Comparison of ENCODE assay signal across 28 cellular contexts in genomic region chr10:76067447-76067846, GRCh38.
"Had no signal": no experiment of that assay in that cellular context is flagged by ENCODE, and none has a peak within 500 bp of the region (broad histone marks: within the 10 kb centered on the region; RNA-seq: fewer than 3 reads in every experiment).

No MANE protein-coding gene starts in this region.

- H3K27ac ChIP-seq: stomach, suprapubic skin, testis, thoracic aorta, thyroid gland, tibial artery, tibial nerve, transverse colon, upper lobe of left lung, upper lobe of right lung, vagina had no signal

- DNase-seq: stimulated activated CD4-positive, alpha-beta T cell treated with anti-CD3 and anti-CD28 coated beads, Interleukin-2, amount 100 ng/mL, for 48 hours; stimulated activated CD4-positive, alpha-beta T cell treated with anti-CD3 and anti-CD28 coated beads, Interleukin-4, amount 100 ng/mL, for 1 hour; stimulated activated CD4-positive, alpha-beta T cell treated with anti-CD3 and anti-CD28 coated beads, Interleukin-4, amount 100 ng/mL, for 24 hours; stimulated activated CD4-positive, alpha-beta T cell treated with anti-CD3 and anti-CD28 coated beads, Interleukin-4, amount 100 ng/mL, for 4 hours; stimulated activated CD8-positive, alpha-beta memory T cell treated with anti-CD3 and anti-CD28 coated beads, Interleukin-4, amount 100 ng/mL, for 48 hours; stimulated activated naive B cell treated with anti-CD40 and anti-IgM and Interleukin-4, amounts not matched to agents 10 μg/mL and 1 μg/mL and 100 μg/mL, for 72 hours; stimulated activated naive CD4-positive, alpha-beta T cell; stimulated activated naive CD4-positive, alpha-beta T cell treated with Interleukin-2 at 50 U/mL for 16 hours; stimulated activated naive CD8-positive, alpha-beta T cell treated with anti-CD3 and anti-CD28 coated beads, Interleukin-15, amount 100 ng/mL, for 72 hours; stimulated activated naive CD8-positive, alpha-beta T cell treated with anti-CD3 and anti-CD28 coated beads, Interleukin-15, Interleukin-2, amounts not matched to agents 100 U/mL and 50 U/mL, for 24 hours; stomach; substantia nigra; testis; thyroid gland; tibial artery; transverse colon; trophoblast cell; upper lobe of left lung; upper lobe of right lung had no signal

- FAIRE-seq: urothelium cell line had no signal

- H3K4me1 Mint-ChIP-seq: stimulated activated effector memory CD8-positive, alpha-beta T cell treated with anti-CD3 and anti-CD28 coated beads, Interleukin-12 subunit alpha, Interleukin-12 subunit beta, amount 100 ng/mL, for 72 hours; stimulated activated memory B cell treated with anti-CD40 and anti-IgM and Interleukin-4, amounts not matched to agents 10 μg/mL and 1 μg/mL and 100 μg/mL, for 72 hours; stimulated activated naive B cell treated with anti-CD40 and anti-IgM and Interleukin-4, amounts not matched to agents 10 μg/mL and 1 μg/mL and 100 μg/mL, for 72 hours; stimulated activated naive CD8-positive, alpha-beta T cell treated with anti-CD3 and anti-CD28 coated beads, Interleukin-15, amount 100 ng/mL, for 72 hours had no signal

- H3K36me3 Mint-ChIP-seq: stimulated activated effector memory CD8-positive, alpha-beta T cell treated with anti-CD3 and anti-CD28 coated beads, Interleukin-12 subunit alpha, Interleukin-12 subunit beta, amount 100 ng/mL, for 72 hours; stimulated activated memory B cell treated with anti-CD40 and anti-IgM and Interleukin-4, amounts not matched to agents 10 μg/mL and 1 μg/mL and 100 μg/mL, for 72 hours; stimulated activated naive B cell treated with anti-CD40 and anti-IgM and Interleukin-4, amounts not matched to agents 10 μg/mL and 1 μg/mL and 100 μg/mL, for 72 hours had no signal

- H3K9me3 Mint-ChIP-seq: stimulated activated memory B cell treated with anti-CD40 and anti-IgM and Interleukin-4, amounts not matched to agents 10 μg/mL and 1 μg/mL and 100 μg/mL, for 72 hours had no signal

- H3K4me3 Mint-ChIP-seq: stimulated activated effector memory CD8-positive, alpha-beta T cell treated with anti-CD3 and anti-CD28 coated beads, Interleukin-12 subunit alpha, Interleukin-12 subunit beta, amount 100 ng/mL, for 72 hours; stimulated activated memory B cell treated with anti-CD40 and anti-IgM and Interleukin-4, amounts not matched to agents 10 μg/mL and 1 μg/mL and 100 μg/mL, for 72 hours; stimulated activated naive B cell treated with anti-CD40 and anti-IgM and Interleukin-4, amounts not matched to agents 10 μg/mL and 1 μg/mL and 100 μg/mL, for 72 hours; stimulated activated naive CD8-positive, alpha-beta T cell treated with anti-CD3 and anti-CD28 coated beads, Interleukin-15, amount 100 ng/mL, for 72 hours; stimulated activated naive CD8-positive, alpha-beta T cell treated with anti-CD3 and anti-CD28 coated beads, Interleukin-15, Interleukin-2, amounts not matched to agents 100 ng/mL and 50 ng/mL, for 24 hours; type B pancreatic cell had no signal

- H3K9me3 ChIP-seq: stomach, suprapubic skin, testis, thoracic aorta, thyroid gland, tibial artery, transverse colon, upper lobe of left lung, upper lobe of right lung, vagina had no signal

- H3K27me3 ChIP-seq: stomach, suprapubic skin, testis, thyroid gland, tibial artery, tibial nerve, transverse colon, upper lobe of left lung, upper lobe of right lung, vagina had no signal

- H3K36me3 ChIP-seq: stomach, suprapubic skin, thoracic aorta, thyroid gland, tibial artery, transverse colon, upper lobe of left lung, upper lobe of right lung, vagina had no signal

- ATAC-seq: stimulated activated effector memory CD8-positive, alpha-beta T cell treated with anti-CD3 and anti-CD28 coated beads, Interleukin-12 subunit alpha, Interleukin-12 subunit beta, amount 100 ng/mL, for 72 hours; stimulated activated memory B cell treated with anti-CD40 and anti-IgM and Interleukin-4, amounts not matched to agents 10 μg/mL and 1 μg/mL and 100 μg/mL, for 72 hours; stimulated activated naive B cell treated with anti-CD40 and anti-IgM and Interleukin-4, amounts not matched to agents 10 μg/mL and 1 μg/mL and 100 μg/mL, for 72 hours; stimulated activated naive CD8-positive, alpha-beta T cell treated with anti-CD3 and anti-CD28 coated beads, Interleukin-15, amount 100 ng/mL, for 72 hours; stimulated activated naive CD8-positive, alpha-beta T cell treated with anti-CD3 and anti-CD28 coated beads, Interleukin-15, Interleukin-2, amounts not matched to agents 100 U/mL and 50 U/mL, for 24 hours; upper lobe of right lung had no signal

- H3K4me3 ChIP-seq: stomach, suprapubic skin, testis, thoracic aorta, thyroid gland, tibial artery, tibial nerve, transverse colon, upper lobe of left lung, upper lobe of right lung, vagina had no signal

- H3K4me1 ChIP-seq: thyroid gland, upper lobe of left lung, upper lobe of right lung had no signal

- H3K27me3 Mint-ChIP-seq: stimulated activated memory B cell treated with anti-CD40 and anti-IgM and Interleukin-4, amounts not matched to agents 10 μg/mL and 1 μg/mL and 100 μg/mL, for 72 hours; stimulated activated naive CD8-positive, alpha-beta T cell treated with anti-CD3 and anti-CD28 coated beads, Interleukin-15, Interleukin-2, amounts not matched to agents 100 ng/mL and 50 ng/mL, for 24 hours had no signal

- H3K27ac Mint-ChIP-seq: stimulated activated effector memory CD8-positive, alpha-beta T cell treated with anti-CD3 and anti-CD28 coated beads, Interleukin-12 subunit alpha, Interleukin-12 subunit beta, amount 100 ng/mL, for 72 hours; stimulated activated memory B cell treated with anti-CD40 and anti-IgM and Interleukin-4, amounts not matched to agents 10 μg/mL and 1 μg/mL and 100 μg/mL, for 72 hours; stimulated activated naive B cell treated with anti-CD40 and anti-IgM and Interleukin-4, amounts not matched to agents 10 μg/mL and 1 μg/mL and 100 μg/mL, for 72 hours; stimulated activated naive CD8-positive, alpha-beta T cell treated with anti-CD3 and anti-CD28 coated beads, Interleukin-15, amount 100 ng/mL, for 72 hours; stimulated activated naive CD8-positive, alpha-beta T cell treated with anti-CD3 and anti-CD28 coated beads, Interleukin-15, Interleukin-2, amounts not matched to agents 100 ng/mL and 50 ng/mL, for 24 hours; type B pancreatic cell had no signal
